In genomic region chr2:124027182-124027581, GRCh38 we compare ENCODE assay signal across 8 cellular contexts. TPM values are rescaled to one million over a fixed set of nuclear protein-coding genes. Genes with fewer than 3 reads are reported as not detected.
DNase-seq lines count a peak whose midpoint lies in the region; ATAC-seq and TF ChIP-seq lines count a peak whose summit lies in the region.

No MANE protein-coding gene starts in this region.

- H3K4me3 ChIP-seq in astrocyte of the spinal cord (ENCODE audit: low read depth, low read length) (no peak overlapping the region), kidney epithelial cell (ENCODE audit: low read depth, low read length) (no peak overlapping the region), ovary (no peak overlapping the region)

- TF ChIP-seq CTCF in astrocyte of the spinal cord (IDR thresholded peaks at IDR 0.05; ENCODE audit: low read depth, low read length), result peak; percentile 52
- peak; percentile 54 for TF ChIP-seq CTCF in kidney epithelial cell (IDR thresholded peaks at IDR 0.05; ENCODE audit: insufficient read depth, low read length, poor library complexity, severe bottlenecking)
- TF ChIP-seq CTCF in ovary (IDR thresholded peaks at IDR 0.05), result no peak

- no peak overlapping the region for H3K27ac ChIP-seq in ovary

- TF ChIP-seq EP300 in ovary (IDR thresholded peaks at IDR 0.05), result no peak

- peak; percentile 88 for ATAC-seq in GM19372 (IDR thresholded peaks at IDR 0.05; ENCODE audit: low read depth, unreplicated experiment)
- ATAC-seq in HG03565 (IDR thresholded peaks at IDR 0.05; ENCODE audit: unreplicated experiment), result peak; percentile 92
- ATAC-seq in GM21528 (IDR thresholded peaks at IDR 0.05; ENCODE audit: low FRiP score, unreplicated experiment), result no peak

- no peaks in the 10 kb centered on the region for H3K36me3 ChIP-seq in kidney epithelial cell (ENCODE audit: control insufficient read depth, insufficient read depth, low read length)
- no peaks in the 10 kb centered on the region for H3K36me3 ChIP-seq in ovary

- TF ChIP-seq POLR2A in ovary (IDR thresholded peaks at IDR 0.05), result no peak

- H3K27me3 ChIP-seq in kidney epithelial cell (ENCODE audit: control insufficient read depth, insufficient read depth, low read length), result peaks cover 21% of the 10 kb centered on the region
- no peaks in the 10 kb centered on the region for H3K27me3 ChIP-seq in ovary

- intact Hi-C loops in ovary (cut with DNase I), result no loop called here

- no peaks in the 10 kb centered on the region for H3K9me3 ChIP-seq in ovary

- in situ Hi-C loops in astrocyte of the spinal cord (cut with HindIII; ENCODE audit: low sequenced_read_pairs), result no loop called here

- 0% methylated on average over 4 of the region's 4 CpGs for WGBS in ovary, 3 donors

- H3K4me1 ChIP-seq in ovary (ENCODE audit: insufficient read depth), result no peaks in the 10 kb centered on the region

- DNase-seq in COR-L47 (lab: John Stamatoyannopoulos, UW), result peak; percentile 86
- peak; percentile 52 for DNase-seq in NCI-H510A (lab: John Stamatoyannopoulos, UW)
- peak; percentile 35 for DNase-seq in astrocyte of the spinal cord (ENCODE audit: low read depth, low spot score)
- peak; percentile 9 for DNase-seq in kidney epithelial cell (ENCODE audit: low read depth)
- no peak for DNase-seq in ovary

RNA-seq across cellular contexts. Expression of gene CNTNAP5, which starts 2.1 kb away (rescaled TPM):
- total RNA-seq in kidney epithelial cell, result not detected in 2 replicates
- not detected for total RNA-seq in ovary
- not detected for polyA plus RNA-seq in ovary

Comparison
In these comparisons a context has a peak if more than half of its experiments do, and no peak if none do; other contexts are left out.
1. DNase-seq: peak in COR-L47 (single experiment), NCI-H510A (single experiment), astrocyte of the spinal cord (single experiment) and kidney epithelial cell (single experiment); none in ovary (0 of 5).
2. CTCF ChIP-seq: peak in astrocyte of the spinal cord (single experiment) and kidney epithelial cell (single experiment); none in ovary (0 of 3).